Comparison of ENCODE assay signal across 11 cellular contexts in genomic region chr10:60148266-60148840, GRCh38.
DNase-seq lines count a peak whose midpoint lies in the region; ATAC-seq and TF ChIP-seq lines count a peak whose summit lies in the region.
"Had no signal": no experiment of that assay in that cellular context is flagged by ENCODE, and none has a peak within 500 bp of the region (broad histone marks: within the 10 kb centered on the region; RNA-seq: fewer than 3 reads in every experiment).

No MANE protein-coding gene starts in this region.

- H3K4me3 ChIP-seq in AG09309 (ENCODE audit: control insufficient read depth, low read depth, low read length) (no peak overlapping the region), LNCaP clone FGC (ENCODE audit: low read depth, low read length) (no peak overlapping the region)

- no peak for TF ChIP-seq CTCF in AG09309 (IDR thresholded peaks at IDR 0.05; ENCODE audit: control insufficient read depth, insufficient read depth, low read depth, low read length, missing control alignments)
- no peak for TF ChIP-seq CTCF in LNCaP clone FGC (IDR thresholded peaks at IDR 0.05; ENCODE audit: control insufficient read depth, extremely low read depth, insufficient read depth)

- peak; percentile 52 for DNase-seq in AG09309 (ENCODE audit: low read depth)
- DNase-seq in LNCaP clone FGC (ENCODE audit: low read depth) = peak; percentile 86
- peak; percentile 84 for DNase-seq in dermis blood vessel endothelial cell
- peak; percentile 45 for DNase-seq in mucosa of gallbladder (ENCODE audit: low spot score)
- DNase-seq in COLO668 (lab: John Stamatoyannopoulos, UW; ENCODE audit: unreplicated experiment) = no peak
- DNase-seq in GM19238 (ENCODE audit: insufficient read length, low spot score) = no peak
- DNase-seq: CD4-positive, CD25-positive, alpha-beta regulatory T cell; NCI-H1105; SIG-M5 had no signal

- ATAC-seq in HG03135 (IDR thresholded peaks at IDR 0.05; ENCODE audit: unreplicated experiment) (no peak), GM21717 (IDR thresholded peaks at IDR 0.05; ENCODE audit: unreplicated experiment) (no peak)

Comparison
In these comparisons a context has a peak if more than half of its experiments do, and no peak if none do; other contexts are left out.
1. DNase-seq: peak in AG09309 (single experiment), LNCaP clone FGC (single experiment), dermis blood vessel endothelial cell (single experiment) and mucosa of gallbladder (single experiment); none in COLO668 (single experiment) and GM19238 (single experiment).